ENCODE assay signal across 10 cellular contexts in genomic region chrX:10769165-10769564, GRCh38.
DNase-seq lines count a peak whose midpoint lies in the region; ATAC-seq and TF ChIP-seq lines count a peak whose summit lies in the region.
"Had no signal": no experiment of that assay in that cellular context is flagged by ENCODE, and none has a peak within 500 bp of the region (broad histone marks: within the 10 kb centered on the region; RNA-seq: fewer than 3 reads in every experiment).

No MANE protein-coding gene starts in this region.

- H3K4me1 ChIP-seq in mammary epithelial cell (ENCODE audit: insufficient read depth, low read length) (peaks cover 4% of the 10 kb centered on the region), mesendoderm (ENCODE audit: control insufficient read depth, low read depth, low read length) (no peaks in the 10 kb centered on the region)
- H3K4me1 ChIP-seq: BLaER1 had no signal

- no peak overlapping the region for H4K5ac ChIP-seq in mesendoderm (ENCODE audit: low read length)

- no peak overlapping the region for H2AFZ ChIP-seq in mammary epithelial cell (ENCODE audit: low read depth, low read length)

- CTCF ChIA-PET in mammary epithelial cell (lab: Charles Lee; ENCODE audit: low non-redundant PET) = interaction anchor here (0.6 kb wide), 1 partner anchor 117 kb away, joined by 7 read pairs; no protein-coding TSS in a partner anchor

- H3K36me3 ChIP-seq in mammary epithelial cell (ENCODE audit: insufficient read depth, low read length) = no peaks in the 10 kb centered on the region
- H3K36me3 ChIP-seq in mesendoderm (ENCODE audit: control insufficient read depth, insufficient read depth, low read length) = no peaks in the 10 kb centered on the region
- H3K36me3 ChIP-seq: BLaER1 had no signal

- H3K4me3 ChIP-seq in mammary epithelial cell (replicated peaks in 1 of 3; ENCODE audit: insufficient read depth in 1 of 3, low read depth in 2 of 3, low read length in 3 of 3) (no peak overlapping the region), mesendoderm (ENCODE audit: low read length) (no peak overlapping the region)
- H3K4me3 ChIP-seq: BLaER1 had no signal

- peak; percentile 76 for ATAC-seq in HG02943 (IDR thresholded peaks at IDR 0.05; ENCODE audit: low read depth, unreplicated experiment)

- DNase-seq in DMS79 treated with DMSO at 0.1 percent for 48 hours (lab: John Stamatoyannopoulos, UW) (peak; percentile 26), DMS79 (lab: John Stamatoyannopoulos, UW) (no peak), NCI-H2227 (lab: John Stamatoyannopoulos, UW; ENCODE audit: unreplicated experiment) (peak; percentile 60), mammary epithelial cell (peak; percentile 12), mesendoderm (peak; percentile 76), COLO668 (lab: John Stamatoyannopoulos, UW; ENCODE audit: unreplicated experiment) (no peak)
- DNase-seq in stimulated activated CD4-positive, alpha-beta T cell treated with anti-CD3 and anti-CD28 coated beads, Interleukin-12 subunit alpha, Interleukin-12 subunit beta, amount 100 ng/mL, for 4 hours = no peak
- DNase-seq: activated naive CD8-positive, alpha-beta T cell treated with anti-CD3 and anti-CD28 coated beads, Interleukin-2, amount 10 ng/mL, durations not matched to agents 7 days and 5 days had no signal

- no peak overlapping the region for H3K4ac ChIP-seq in mesendoderm (ENCODE audit: low read depth, low read length)

- H3K18ac ChIP-seq in mesendoderm (ENCODE audit: low read length) = no peak overlapping the region

- H4K8ac ChIP-seq in mesendoderm (ENCODE audit: low read depth, low read length) = no peak overlapping the region

- H3K4me2 ChIP-seq in mammary epithelial cell (ENCODE audit: insufficient read depth, low read depth, low read length) (no peak overlapping the region), mesendoderm (ENCODE audit: low read length) (no peak overlapping the region)
- H3K4me2 ChIP-seq: BLaER1 had no signal

- no peak overlapping the region for H3K23ac ChIP-seq in mesendoderm (ENCODE audit: low read length)

- no peak overlapping the region for H3K27ac ChIP-seq in mammary epithelial cell (ENCODE audit: insufficient read depth, low read depth, low read length)
- H3K27ac ChIP-seq in mesendoderm (ENCODE audit: low read depth, low read length) = no peak overlapping the region
- H3K27ac ChIP-seq: BLaER1 had no signal

- no TSS peak for BruUV-seq in mammary epithelial cell (replicated peaks; lab: Mats Ljungman, UMichigan)

- H3K79me2 ChIP-seq in mammary epithelial cell (ENCODE audit: insufficient read depth, low read length) = no peaks in the 10 kb centered on the region
- no peaks in the 10 kb centered on the region for H3K79me2 ChIP-seq in mesendoderm (ENCODE audit: control insufficient read depth, insufficient read depth, low read length)

- H2AK5ac ChIP-seq in mesendoderm (ENCODE audit: low read length) = no peak overlapping the region

- H4K20me1 ChIP-seq in mammary epithelial cell (ENCODE audit: insufficient read depth, low read length) = no peaks in the 10 kb centered on the region
- H4K20me1 ChIP-seq: BLaER1 had no signal

- dilution Hi-C loops in mammary epithelial cell (cut with HindIII; ENCODE audit: low sequenced_read_pairs) = no loop called here

- H3K27me3 ChIP-seq in mammary epithelial cell (ENCODE audit: insufficient read depth, low read length) (no peaks in the 10 kb centered on the region), mesendoderm (ENCODE audit: insufficient read depth, low read length, poor library complexity) (no peaks in the 10 kb centered on the region)

- H3K9ac ChIP-seq in mammary epithelial cell (ENCODE audit: insufficient read depth, low read length) (no peak overlapping the region), mesendoderm (ENCODE audit: low read length) (no peak overlapping the region)
- H3K9ac ChIP-seq: BLaER1 had no signal

- H2BK120ac ChIP-seq in mesendoderm (ENCODE audit: low read depth, low read length) = no peak overlapping the region

- in situ Hi-C loops in mammary epithelial cell (cut with MboI; ENCODE audit: low sequenced_read_pairs in 2 of 2) = no loop called here

- no peak overlapping the region for H2BK15ac ChIP-seq in mesendoderm (replicated peaks; ENCODE audit: low read depth)

- intact Hi-C loops in mammary epithelial cell (cut with micrococcal nuclease) = loop anchor here (1.0 to 5.0 kb wide), 3 partner anchors 46 to 579 kb away; no protein-coding TSS in a partner anchor

- no peaks in the 10 kb centered on the region for H3K9me3 ChIP-seq in mammary epithelial cell (replicated peaks; ENCODE audit: insufficient read depth, low read length)
- H3K9me3 ChIP-seq: BLaER1 had no signal

- H3K79me1 ChIP-seq in mesendoderm (ENCODE audit: low read length) = no peaks in the 10 kb centered on the region

- H2BK5ac ChIP-seq in mesendoderm (ENCODE audit: low read length) = no peak overlapping the region

- peak; percentile 36 to 61 for TF ChIP-seq CTCF in mammary epithelial cell (conservative IDR thresholded peaks at IDR 0.05 in 1 of 2, IDR thresholded peaks at IDR 0.05 in 1 of 2; ENCODE audit: extremely low read depth in 1 of 2, insufficient read depth in 1 of 2, low read depth in 1 of 2, low read length in 2 of 2)

- H3K56ac ChIP-seq in mesendoderm (ENCODE audit: low read length) = no peak overlapping the region

- WGBS in mammary epithelial cell (ENCODE audit: low coverage, missing lambda C conversion rate) = 8% methylated on average over 3 of the region's 3 CpGs
- WGBS in mesendoderm (ENCODE audit: extremely low coverage, insufficient coverage, low lambda C conversion rate) = no CpG with 5 or more reads among the region's 3 CpGs

Comparison
In these comparisons a context has a peak if more than half of its experiments do, and no peak if none do; other contexts are left out.
1. DNase-seq: peak in DMS79 treated with DMSO at 0.1 percent for 48 hours (single experiment), NCI-H2227 (single experiment), mammary epithelial cell (single experiment) and mesendoderm (single experiment); none in DMS79 (single experiment), stimulated activated CD4-positive, alpha-beta T cell treated with anti-CD3 and anti-CD28 coated beads, Interleukin-12 subunit alpha, Interleukin-12 subunit beta, amount 100 ng/mL, for 4 hours (single experiment) and COLO668 (single experiment).